12 cellular contexts compared by ENCODE assay signal in genomic region chr10:90942980-90943379, GRCh38. TPM values are rescaled to one million over a fixed set of nuclear protein-coding genes. Genes with fewer than 3 reads are reported as not detected.
"Had no signal": no experiment of that assay in that cellular context is flagged by ENCODE, and none has a peak within 500 bp of the region (broad histone marks: within the 10 kb centered on the region; RNA-seq: fewer than 3 reads in every experiment).

No MANE protein-coding gene starts in this region.

RNA-seq across cellular contexts. Expression of gene ANKRD1, which starts 22.1 kb away (rescaled TPM):
- total RNA-seq: activated B cell treated with CpG ODN at 0.5 μM for 24 hours; activated CD4-positive, alpha-beta memory T cell treated with anti-CD3 and anti-CD28 coated beads for 36 hours; activated CD4-positive, alpha-beta T cell treated with anti-CD3 and anti-CD28 coated beads, Interleukin-2, amount 10 ng/mL, durations not matched to agents 24 days and 14 days; activated CD8-positive, alpha-beta memory T cell treated with anti-CD3 and anti-CD28 coated beads for 36 hours; activated CD8-positive, alpha-beta T cell treated with anti-CD3 and anti-CD28 coated beads for 36 hours; activated naive CD4-positive, alpha-beta T cell treated with anti-CD3 and anti-CD28 coated beads for 36 hours; activated naive CD4-positive, alpha-beta T cell treated with anti-CD3 and anti-CD28 coated beads, Interleukin-2, amount 50 U/mL, for 72 hours; activated naive CD8-positive, alpha-beta T cell treated with anti-CD3 and anti-CD28 coated beads for 36 hours; activated T-cell treated with anti-CD3 and anti-CD28 coated beads, Interleukin-2, amount 50 U/mL, for 4 hours; activated T-cell treated with anti-CD3 and anti-CD28 coated beads, Interleukin-2, amount 50 U/mL, for 72 hours; activated T-helper 1 cell treated with anti-CD3 and anti-CD28 coated beads, Interleukin-12 subunit alpha, Interleukin-12 subunit beta, Interleukin-2, Interleukin-4 antibody, amounts not matched to agents 30 ng/mL and 10 ng/mL and 1 ng/mL, durations not matched to agents 14 hours and 24 hours and 36 hours; activated T-helper 17 cell treated with anti-CD3 and anti-CD28 coated beads, Interleukin-2, amount 50 U/mL, for 72 hours had no signal
